Comparison of ENCODE assay signal across 3 cellular contexts in genomic region chr14:98551028-98551427, GRCh38.
"Had no signal": no experiment of that assay in that cellular context is flagged by ENCODE, and none has a peak within 500 bp of the region (broad histone marks: within the 10 kb centered on the region; RNA-seq: fewer than 3 reads in every experiment).

No MANE protein-coding gene starts in this region.

- ATAC-seq: GM12878 had no signal

- DNase-seq: GDM1, GF-D8 had no signal
